In the genomic region with DNA sequence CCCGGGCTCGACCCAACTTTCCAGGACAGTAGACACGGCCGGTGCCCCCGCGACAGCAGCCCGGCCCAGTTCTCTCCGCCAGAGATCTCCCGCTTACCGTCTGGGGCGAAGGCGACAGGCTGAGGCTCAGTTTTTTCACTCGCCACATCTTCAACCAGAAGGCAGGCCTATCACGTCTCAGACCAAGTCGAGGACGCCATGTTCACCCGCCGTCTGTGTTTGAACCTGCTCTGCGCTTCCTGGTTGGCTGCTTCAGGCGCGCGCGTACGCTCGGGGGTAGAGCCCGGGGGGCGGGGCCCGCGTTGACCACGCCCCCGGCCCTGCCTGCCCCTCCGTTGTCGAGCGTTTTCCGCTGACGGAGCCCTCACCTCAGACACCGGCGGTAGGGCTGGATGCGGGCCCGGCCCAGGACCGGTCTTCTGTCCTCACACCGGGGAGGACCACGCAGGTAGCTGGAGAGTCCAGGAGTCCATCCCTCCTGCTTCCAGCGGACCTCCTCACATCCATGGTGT, we compare ENCODE assay signal across 8 cellular contexts. TPM values are rescaled to one million over a fixed set of nuclear protein-coding genes. Genes with fewer than 3 reads are reported as not detected.
A peak's percentile ranks its signal among the peaks of the same experiment; 100 is the strongest.
DNase-seq lines count a peak whose midpoint lies in the region; ATAC-seq and TF ChIP-seq lines count a peak whose summit lies in the region.

Gene SPAG5 (minus strand): TSS at position 227 of the 512 bp plus-strand sequence. CDS start 79 bp downstream, at position 148.

- H3K4me3 ChIP-seq in choroid plexus epithelial cell (ENCODE audit: low read depth, low read length) (peak within 1 kb of the TSS; percentile 83), kidney epithelial cell (ENCODE audit: low read depth, low read length) (peak within 1 kb of the TSS; percentile 69)

- no peak for TF ChIP-seq CTCF in choroid plexus epithelial cell (conservative IDR thresholded peaks at IDR 0.05; ENCODE audit: low read depth, low read length)
- no peak for TF ChIP-seq CTCF in kidney epithelial cell (IDR thresholded peaks at IDR 0.05; ENCODE audit: insufficient read depth, low read length, poor library complexity, severe bottlenecking)

- peaks cover 19% of the 10 kb centered on the region for H3K36me3 Mint-ChIP-seq in activated CD4-positive, alpha-beta T cell treated with anti-CD3 and anti-CD28 coated beads for 36 hours (ENCODE audit: low read depth)

- peaks cover 21% of the 10 kb centered on the region for H3K4me1 Mint-ChIP-seq in activated CD4-positive, alpha-beta T cell treated with anti-CD3 and anti-CD28 coated beads for 36 hours

- POLR2A ChIA-PET in activated CD4-positive, alpha-beta T cell treated with anti-CD3 and anti-CD28 coated beads for 36 hours (lab: Charles Lee) = interaction anchor here (0.7 to 1.9 kb wide), 6 partner anchors 20 to 128 kb away, joined by 3 to 16 read pairs (median 6); partner anchors contain the start of genes ALDOC, PIGS and SDF2

- H3K27me3 Mint-ChIP-seq in activated CD4-positive, alpha-beta T cell treated with anti-CD3 and anti-CD28 coated beads for 36 hours = no peaks in the 10 kb centered on the region

- H3K27ac Mint-ChIP-seq in activated CD4-positive, alpha-beta T cell treated with anti-CD3 and anti-CD28 coated beads for 36 hours = peak within 1 kb of the TSS; percentile 98

- CTCF ChIA-PET in activated CD4-positive, alpha-beta T cell treated with anti-CD3 and anti-CD28 coated beads for 36 hours (lab: Charles Lee) = interaction anchor here (0.6 to 1.6 kb wide), 9 partner anchors 12 to 71 kb away, joined by 3 to 7 read pairs (median 4); partner anchors contain the start of genes ALDOC and PIGS

- H3K4me3 Mint-ChIP-seq in activated CD4-positive, alpha-beta T cell treated with anti-CD3 and anti-CD28 coated beads for 36 hours = peak within 1 kb of the TSS; percentile 89

- H3K27me3 ChIP-seq in kidney epithelial cell (ENCODE audit: control insufficient read depth, insufficient read depth, low read length) = no peaks in the 10 kb centered on the region

- H3K36me3 ChIP-seq in kidney epithelial cell (ENCODE audit: control insufficient read depth, insufficient read depth, low read length) = no peaks in the 10 kb centered on the region

- intact Hi-C loops in activated CD4-positive, alpha-beta T cell treated with anti-CD3 and anti-CD28 coated beads for 36 hours (cut with DNase I, micrococcal nuclease) = loop anchor here (1.0 to 2.0 kb wide), 14 partner anchors 22 to 353 kb away; partner anchors contain the start of genes PIGS (in 2 of the 2), ALDOC (in 1 of the 2), BLTP2 (in 1 of the 2) and POLDIP2 (in 1 of the 2)

- DNase-seq in Ammon's horn (ENCODE audit: low spot score) (peak; percentile 96), GM19238 (ENCODE audit: insufficient read length, low spot score) (peak; percentile 97), NCI-H510A treated with DMSO at 0.1 percent for 48 hours (lab: John Stamatoyannopoulos, UW) (peak; percentile 95), choroid plexus epithelial cell (ENCODE audit: low read depth) (peak; percentile 93), kidney epithelial cell (ENCODE audit: low read depth) (peak; percentile 70)
- peak; percentile 97 for DNase-seq in activated CD4-positive, alpha-beta T cell treated with anti-CD3 and anti-CD28 coated beads for 36 hours
- peak; percentile 96 for DNase-seq in stimulated activated CD4-positive, alpha-beta T cell treated with anti-CD3 and anti-CD28 coated beads, Interleukin-15, amount 100 ng/mL, for 24 hours

- ATAC-seq in HG03439 (IDR thresholded peaks at IDR 0.05; ENCODE audit: unreplicated experiment) = peak; percentile 84
- peak; percentile 92 for ATAC-seq in activated CD4-positive, alpha-beta T cell treated with anti-CD3 and anti-CD28 coated beads for 36 hours

- H3K9me3 Mint-ChIP-seq in activated CD4-positive, alpha-beta T cell treated with anti-CD3 and anti-CD28 coated beads for 36 hours (ENCODE audit: low read depth) = no peaks in the 10 kb centered on the region

RNA-seq across cellular contexts. Expression of gene SPAG5, which starts in this region (rescaled TPM):
- total RNA-seq in activated CD4-positive, alpha-beta T cell treated with anti-CD3 and anti-CD28 coated beads for 36 hours = 100 to 1,000 TPM; 142 to 165 TPM
- 8.4 and 9.7 TPM in 2 replicates for total RNA-seq in kidney epithelial cell

Comparison
In these comparisons a context has a peak if more than half of its experiments do, and no peak if none do; other contexts are left out.
1. Peak in every context shown above with its lines: DNase-seq, ATAC-seq and H3K4me3 ChIP-seq.
2. RNA of gene SPAG5 (total RNA-seq): 142 to 165 TPM in activated CD4-positive, alpha-beta T cell treated with anti-CD3 and anti-CD28 coated beads for 36 hours; 8.4 to 9.7 TPM in kidney epithelial cell; every median in the first group is over 10 times any median in the second.